ENCODE assay signal across 8 cellular contexts in genomic region chr11:108664730-108665525, GRCh38.
A peak's percentile ranks its signal among the peaks of the same experiment; 100 is the strongest.
DNase-seq lines count a peak whose midpoint lies in the region; ATAC-seq, FAIRE-seq and TF ChIP-seq lines count a peak whose summit lies in the region.

Gene DDX10 (plus strand): TSS chr11:108665069. CDS start chr11:108665154, 85 bp downstream.

- H3K4me1 Mint-ChIP-seq in central memory CD8-positive, alpha-beta T cell: peaks cover 46% of the 10 kb centered on the region

- DNase-seq in AG09319 (ENCODE audit: extremely low read depth, low read depth) (peak; percentile 97), NCI-H446 (lab: John Stamatoyannopoulos, UW) (peak; percentile 98 to 100)
- peak; percentile 97 for DNase-seq in activated CD4-positive, CD25-positive, alpha-beta regulatory T cell treated with anti-CD3 and anti-CD28 coated beads, Interleukin-2, amount 50 U/mL, for 16 hours (ENCODE audit: low read depth, low spot score)
- DNase-seq in central memory CD8-positive, alpha-beta T cell (ENCODE audit: low spot score in 2 of 2): peak; percentile 98 to 99
- peak; percentile 96 for DNase-seq in stimulated activated CD4-positive, alpha-beta T cell treated with anti-CD3 and anti-CD28 coated beads, Interleukin-12 subunit alpha, Interleukin-12 subunit beta, amount 100 ng/mL, for 4 hours

- peak; percentile 88 for FAIRE-seq in islet of Langerhans (lab: Jason Lieb, UNC)

- peak; percentile 28 for TF ChIP-seq CTCF in AG09319 (IDR thresholded peaks at IDR 0.05; ENCODE audit: low read depth, low read length)

- no peaks in the 10 kb centered on the region for H3K27me3 Mint-ChIP-seq in central memory CD8-positive, alpha-beta T cell

- no peaks in the 10 kb centered on the region for H3K9me3 Mint-ChIP-seq in central memory CD8-positive, alpha-beta T cell

- ATAC-seq in GM19025 (IDR thresholded peaks at IDR 0.05; ENCODE audit: low read depth, unreplicated experiment): peak; percentile 75
- peak; percentile 69 for ATAC-seq in HG03342 (IDR thresholded peaks at IDR 0.05; ENCODE audit: unreplicated experiment)
- peak; percentile 98 for ATAC-seq in central memory CD8-positive, alpha-beta T cell (replicated peaks; ENCODE audit: extremely low read depth, poor library complexity, severe bottlenecking)

- peak within 1 kb of the TSS; percentile 99 for H3K4me3 Mint-ChIP-seq in central memory CD8-positive, alpha-beta T cell

- peaks cover 14% of the 10 kb centered on the region for H3K36me3 Mint-ChIP-seq in central memory CD8-positive, alpha-beta T cell (ENCODE audit: insufficient read depth)

- H3K27ac Mint-ChIP-seq in central memory CD8-positive, alpha-beta T cell (ENCODE audit: low read depth): peak within 1 kb of the TSS; percentile 98

Comparison
In these comparisons a context has a peak if more than half of its experiments do, and no peak if none do; other contexts are left out.
1. Peak in every context shown above with its lines: DNase-seq and ATAC-seq.